8 cellular contexts compared by ENCODE assay signal in genomic region chr19:44207126-44207803, GRCh38. TPM values are rescaled to one million over a fixed set of nuclear protein-coding genes. Genes with fewer than 3 reads are reported as not detected.
DNase-seq lines count a peak whose midpoint lies in the region; ATAC-seq and TF ChIP-seq lines count a peak whose summit lies in the region.

No MANE protein-coding gene starts in this region.

- peak; percentile 94 for DNase-seq in COLO668 (lab: John Stamatoyannopoulos, UW; ENCODE audit: unreplicated experiment)
- DNase-seq in HUDEP-2 (lab: John Stamatoyannopoulos, UW; ENCODE audit: unreplicated experiment in 76 of 76) = peak in 75 of 76 experiments; percentile 46 to 96 (median 90)
- peak; percentile 83 for DNase-seq in activated T-cell treated with anti-CD3 and anti-CD28 coated beads, Interleukin-2, amount 50 U/mL, for 48 hours
- peak; percentile 54 to 64 for DNase-seq in stimulated activated CD8-positive, alpha-beta memory T cell treated with anti-CD3 and anti-CD28 coated beads, Interleukin-4, amount 100 ng/mL, for 4 hours (ENCODE audit: low read depth in 2 of 2, low spot score in 1 of 2)

- no peaks in the 10 kb centered on the region for H3K36me3 ChIP-seq in OCI-LY3 (replicated peaks; ENCODE audit: low read depth, low read length)
- no peaks in the 10 kb centered on the region for H3K36me3 ChIP-seq in esophagus (ENCODE audit: control insufficient read depth in 2 of 2, insufficient read depth in 2 of 2, low read length in 1 of 2)
- no peaks in the 10 kb centered on the region for H3K36me3 ChIP-seq in mucosa of rectum (ENCODE audit: control insufficient read depth in 2 of 2, insufficient read depth in 2 of 2, low read length in 2 of 2)

- peak overlapping the region; percentile 76 for H3K4me2 ChIP-seq in OCI-LY3 (ENCODE audit: low read length)

- H3K27me3 ChIP-seq in OCI-LY3 (ENCODE audit: low read depth, low read length) (no peaks in the 10 kb centered on the region), esophagus (ENCODE audit: control insufficient read depth in 1 of 2, insufficient read depth in 2 of 2, low read length in 2 of 2) (no peaks in the 10 kb centered on the region), mucosa of rectum (ENCODE audit: control insufficient read depth in 2 of 2, insufficient read depth in 2 of 2, low read length in 2 of 2) (no peaks in the 10 kb centered on the region)

- peak overlapping the region; percentile 99 for H2AFZ ChIP-seq in OCI-LY3 (ENCODE audit: low read depth, low read length)

- no peaks in the 10 kb centered on the region for H4K20me1 ChIP-seq in OCI-LY3 (ENCODE audit: insufficient read depth, low read length)

- H3K9ac ChIP-seq in OCI-LY3 (ENCODE audit: low read length) (peak overlapping the region; percentile 66), mucosa of rectum (ENCODE audit: low read depth in 1 of 2, low read length in 2 of 2) (peak overlapping the region; percentile 60 to 79)

- H3K27ac ChIP-seq in OCI-LY3 (ENCODE audit: low read length) = peak overlapping the region; percentile 17; the same call in 1 of the 2 replicates
- H3K27ac ChIP-seq in esophagus (ENCODE audit: low read depth in 2 of 2, low read length in 1 of 2) = peak overlapping the region; percentile 78 to 89
- peak overlapping the region; percentile 75 to 80 for H3K27ac ChIP-seq in mucosa of rectum (ENCODE audit: low read depth in 2 of 2, low read length in 2 of 2)

- WGBS in esophagus, 2 donors = 4 to 5% methylated on average over 26 of the region's 26 CpGs

- H3K4me3 ChIP-seq in OCI-LY3 (ENCODE audit: low read length) = peak overlapping the region; percentile 76
- peak overlapping the region; percentile 61 to 64 for H3K4me3 ChIP-seq in esophagus (ENCODE audit: low read depth in 1 of 2, low read length in 2 of 2)
- H3K4me3 ChIP-seq in mucosa of rectum (ENCODE audit: low read length in 2 of 2) = peak overlapping the region; percentile 84 to 95

- H3K4me1 ChIP-seq in OCI-LY3 (ENCODE audit: low read length) = no peaks in the 10 kb centered on the region
- H3K4me1 ChIP-seq in esophagus (ENCODE audit: control insufficient read depth in 2 of 2, insufficient read depth in 2 of 2, low read length in 1 of 2) = no peaks in the 10 kb centered on the region
- peaks cover 3 to 7% of the 10 kb centered on the region in 2 donors for H3K4me1 ChIP-seq in mucosa of rectum (ENCODE audit: control insufficient read depth in 2 of 2, insufficient read depth in 2 of 2, low read length in 2 of 2)

- ATAC-seq in GM21360 (IDR thresholded peaks at IDR 0.05; ENCODE audit: unreplicated experiment) = peak; percentile 78

- H3K79me2 ChIP-seq in OCI-LY3 (ENCODE audit: low read length) = no peaks in the 10 kb centered on the region

- H3K9me3 ChIP-seq in OCI-LY3 (ENCODE audit: insufficient read depth, low read length) = peaks cover 13% of the 10 kb centered on the region; the same call in 1 of the 2 replicates
- H3K9me3 ChIP-seq in esophagus (ENCODE audit: control insufficient read depth in 2 of 2, insufficient read depth in 1 of 2, low read depth in 1 of 2, low read length in 1 of 2) = peaks cover 2 to 3% of the 10 kb centered on the region in 2 donors
- H3K9me3 ChIP-seq in mucosa of rectum (ENCODE audit: control insufficient read depth in 2 of 2, low read length in 2 of 2) = peaks cover 0 to 19% of the 10 kb centered on the region in 2 donors

- TF ChIP-seq CTCF in OCI-LY3 (IDR thresholded peaks at IDR 0.05; ENCODE audit: low read depth, low read length) = no peak

RNA-seq across cellular contexts. Expression of gene ZNF227, which starts 5.1 kb away (rescaled TPM):
- 1 to 10 TPM; 2.2 to 3.0 TPM for polyA plus RNA-seq in esophagus

RNA-seq across cellular contexts. Expression of gene ZNF226, which starts 42.4 kb away (rescaled TPM):
- 10 to 100 TPM; 10.0 to 11.5 TPM for polyA plus RNA-seq in esophagus

RNA-seq across cellular contexts. Expression of gene ZNF233, which starts 52.4 kb away (rescaled TPM):
- polyA plus RNA-seq in esophagus = under 1 TPM; 0.11 to 0.29 TPM

Comparison
In these comparisons a context has a peak if more than half of its experiments do, and no peak if none do; other contexts are left out.
1. Peak in every context shown above with its lines: DNase-seq, ATAC-seq, H3K4me3 ChIP-seq and H3K27ac ChIP-seq.
2. H3K27ac ChIP-seq: peak in every context shown above with its lines; median percentile 84 in esophagus; 78 in mucosa of rectum; 17 in OCI-LY3.